1 cellular context compared by ENCODE assay signal in genomic region chr19:4980838-4981680, GRCh38.
TF ChIP-seq lines count a peak whose summit lies in the region.

No MANE protein-coding gene starts in this region.

TF ChIP-seq in K562, 482 proteins besides CTCF, POLR2A, EP300 and RAD21:
- no peak for TF ChIP-seq KAT2B (IDR thresholded peaks at IDR 0.05; ENCODE audit: low read depth, low read length)
- no peak for TF ChIP-seq DEAF1 (CRISPR knock-in tag; IDR thresholded peaks at IDR 0.05)
- TF ChIP-seq NBN (IDR thresholded peaks at IDR 0.05; ENCODE audit: low read depth): no peak
- no peak for TF ChIP-seq SAP30 (IDR thresholded peaks at IDR 0.05; ENCODE audit: borderline replicate concordance, insufficient read depth, low read depth, low read length, poor library complexity, severe bottlenecking)
- TF ChIP-seq ZBTB33 (CRISPR knock-in tag; IDR thresholded peaks at IDR 0.05): peak; percentile 66
- peak; percentile 55 for TF ChIP-seq POLR2G (IDR thresholded peaks at IDR 0.05; ENCODE audit: low read depth, low read length)
